Comparison of ENCODE assay signal across 12 cellular contexts in the genomic region with DNA sequence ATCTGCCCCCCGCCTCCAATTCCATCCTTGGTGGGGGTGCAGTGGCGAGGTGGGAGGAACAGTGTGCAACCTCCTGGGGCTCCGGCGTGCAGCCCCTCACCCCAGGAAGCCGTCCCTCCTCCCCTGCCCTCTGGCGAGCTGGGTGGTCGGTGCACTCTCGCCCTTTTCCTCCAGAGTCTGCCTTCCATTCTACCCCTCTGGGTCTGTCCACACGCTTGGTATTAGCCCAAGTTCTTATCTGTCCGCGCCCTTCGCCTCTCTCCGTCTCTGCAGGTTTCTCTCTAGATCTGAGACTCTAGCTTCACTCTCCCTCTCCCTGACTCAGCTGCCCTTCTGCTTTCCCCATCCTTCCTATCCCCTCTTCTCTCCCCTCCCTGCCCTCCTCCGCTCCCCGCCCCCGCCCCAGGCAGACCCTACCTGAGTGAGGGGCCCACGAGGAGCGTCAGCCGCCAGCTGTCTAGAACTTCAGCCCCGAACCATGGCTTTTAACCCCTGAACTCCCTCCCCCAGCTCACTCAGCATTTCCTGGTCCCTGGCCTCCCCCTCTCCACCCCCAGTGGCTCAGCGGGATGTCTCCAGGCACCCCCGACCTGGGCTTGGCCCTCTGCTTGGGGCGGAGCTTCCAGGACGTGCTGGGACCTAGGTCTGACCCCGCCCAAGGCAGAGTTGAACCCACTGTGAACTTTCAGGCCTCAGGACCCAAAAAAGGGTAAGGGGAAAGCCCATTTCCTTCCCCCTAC. TPM values are rescaled to one million over a fixed set of nuclear protein-coding genes. Genes with fewer than 3 reads are reported as not detected.
DNase-seq lines count a peak whose midpoint lies in the region; ATAC-seq and TF ChIP-seq lines count a peak whose summit lies in the region.
"Had no signal": no experiment of that assay in that cellular context is flagged by ENCODE, and none has a peak within 500 bp of the region (broad histone marks: within the 10 kb centered on the region; RNA-seq: fewer than 3 reads in every experiment).

No MANE protein-coding gene starts in this region.

- H3K9me3 ChIP-seq in BLaER1 (no peaks in the 10 kb centered on the region), neural progenitor cell (ENCODE audit: low read depth) (no peaks in the 10 kb centered on the region)
- H3K9me3 ChIP-seq: right lobe of liver had no signal

- DNase-seq in Jurkat, Clone E6-1 (ENCODE audit: low read depth, low spot score) = no peak
- DNase-seq in fibroblast of the aortic adventitia (ENCODE audit: low read depth) (no peak), neural progenitor cell (ENCODE audit: low spot score) (no peak), kidney tubule cell (ENCODE audit: low spot score) (no peak)
- DNase-seq: activated CD4-positive, alpha-beta memory T cell treated with anti-CD3 and anti-CD28 coated beads, Interleukin-2, amount 10 ng/mL, durations not matched to agents 7 days and 5 days; erythroblast; NCI-H1417 treated with DMSO at 0.1 percent for 48 hours had no signal

- H3K79me2 ChIP-seq in neural progenitor cell (ENCODE audit: low read depth) = no peaks in the 10 kb centered on the region

- no peak overlapping the region for H2AFZ ChIP-seq in neural progenitor cell (replicated peaks)

- H3K4me3 ChIP-seq in BLaER1 (peak overlapping the region; percentile 55), fibroblast of the aortic adventitia (ENCODE audit: low read depth, low read length) (peak overlapping the region; percentile 28), neural progenitor cell (peak overlapping the region; percentile 37)
- peak overlapping the region; percentile 39 for H3K4me3 ChIP-seq in Jurkat, Clone E6-1 (ENCODE audit: low read length)
- H3K4me3 ChIP-seq: right lobe of liver had no signal

- no peaks in the 10 kb centered on the region for H3K36me3 Mint-ChIP-seq in neural progenitor cell

- H3K9ac ChIP-seq in BLaER1 = no peak overlapping the region
- no peak overlapping the region for H3K9ac ChIP-seq in neural progenitor cell

- H3K27me3 ChIP-seq in BLaER1 = no peaks in the 10 kb centered on the region
- H3K27me3 ChIP-seq in neural progenitor cell = peaks cover 29% of the 10 kb centered on the region

- peaks cover 20% of the 10 kb centered on the region for H3K27me3 Mint-ChIP-seq in neural progenitor cell (ENCODE audit: insufficient read depth, low read depth)

- peak overlapping the region; percentile 75 for H3K4me3 Mint-ChIP-seq in neural progenitor cell
- H3K4me3 Mint-ChIP-seq: activated CD4-positive, alpha-beta memory T cell treated with anti-CD3 and anti-CD28 coated beads, Interleukin-2, amount 10 ng/mL, durations not matched to agents 7 days and 5 days had no signal

- H3K9me3 Mint-ChIP-seq in neural progenitor cell = peaks cover 6% of the 10 kb centered on the region
- H3K9me3 Mint-ChIP-seq: activated CD4-positive, alpha-beta memory T cell treated with anti-CD3 and anti-CD28 coated beads, Interleukin-2, amount 10 ng/mL, durations not matched to agents 7 days and 5 days had no signal

- TF ChIP-seq CTCF in fibroblast of the aortic adventitia (IDR thresholded peaks at IDR 0.05; ENCODE audit: insufficient read depth, low read length) (no peak), neural progenitor cell (IDR thresholded peaks at IDR 0.05) (no peak)

- H3K27ac ChIP-seq in BLaER1 (no peak overlapping the region), neural progenitor cell (no peak overlapping the region)
- H3K27ac ChIP-seq: right lobe of liver had no signal

- no peaks in the 10 kb centered on the region for H3F3A ChIP-seq in neural progenitor cell (ENCODE audit: low read depth)

- peaks cover 2% of the 10 kb centered on the region for H3K4me1 Mint-ChIP-seq in neural progenitor cell
- H3K4me1 Mint-ChIP-seq: activated CD4-positive, alpha-beta memory T cell treated with anti-CD3 and anti-CD28 coated beads, Interleukin-2, amount 10 ng/mL, durations not matched to agents 7 days and 5 days had no signal

- H4K20me1 ChIP-seq in BLaER1 (no peaks in the 10 kb centered on the region), neural progenitor cell (ENCODE audit: low read depth) (no peaks in the 10 kb centered on the region)

- H3K4me1 ChIP-seq in BLaER1 (no peaks in the 10 kb centered on the region), neural progenitor cell (no peaks in the 10 kb centered on the region)
- H3K4me1 ChIP-seq: right lobe of liver had no signal

- H3K27ac Mint-ChIP-seq in neural progenitor cell = no peak overlapping the region
- H3K27ac Mint-ChIP-seq: activated CD4-positive, alpha-beta memory T cell treated with anti-CD3 and anti-CD28 coated beads, Interleukin-2, amount 10 ng/mL, durations not matched to agents 7 days and 5 days had no signal

- peak overlapping the region; percentile 55 for H3K4me2 ChIP-seq in BLaER1
- H3K4me2 ChIP-seq in neural progenitor cell = peak overlapping the region; percentile 71

- ATAC-seq in HG03342 (IDR thresholded peaks at IDR 0.05; ENCODE audit: unreplicated experiment) = no peak
- no peak for ATAC-seq in GM21447 (IDR thresholded peaks at IDR 0.05; ENCODE audit: unreplicated experiment)
- ATAC-seq in GM21515 (IDR thresholded peaks at IDR 0.05; ENCODE audit: unreplicated experiment) = no peak

- H3K36me3 ChIP-seq in BLaER1 = no peaks in the 10 kb centered on the region
- H3K36me3 ChIP-seq in neural progenitor cell = no peaks in the 10 kb centered on the region
- H3K36me3 ChIP-seq: right lobe of liver had no signal

RNA-seq across cellular contexts. Expression of gene KLK13, which starts 0.5 kb away (rescaled TPM):
- not detected for polyA plus RNA-seq in Jurkat, Clone E6-1 (2012; ENCODE audit: insufficient read depth, insufficient read length)
- total RNA-seq in fibroblast of the aortic adventitia (ENCODE audit: low replicate concordance) = not detected in 2 replicates
- total RNA-seq in neural progenitor cell (ENCODE audit: low replicate concordance) = not detected in 2 replicates
- total RNA-seq: activated CD4-positive, alpha-beta memory T cell treated with anti-CD3 and anti-CD28 coated beads, Interleukin-2, amount 10 ng/mL, durations not matched to agents 7 days and 5 days; right lobe of liver had no signal

RNA-seq across cellular contexts. Expression of gene KLK14, which starts 17.3 kb away (rescaled TPM):
- not detected for polyA plus RNA-seq in Jurkat, Clone E6-1 (2012; ENCODE audit: insufficient read depth, insufficient read length)
- total RNA-seq in fibroblast of the aortic adventitia (ENCODE audit: low replicate concordance) (not detected in 2 replicates), neural progenitor cell (ENCODE audit: low replicate concordance) (not detected in 2 replicates)

RNA-seq across cellular contexts. Expression of gene KLK12, which starts 30.6 kb away (rescaled TPM):
- not detected for polyA plus RNA-seq in Jurkat, Clone E6-1 (2012; ENCODE audit: insufficient read depth, insufficient read length)
- total RNA-seq in fibroblast of the aortic adventitia (ENCODE audit: low replicate concordance) (not detected in 2 replicates), neural progenitor cell (ENCODE audit: low replicate concordance) (not detected in 2 replicates)
- total RNA-seq: activated CD4-positive, alpha-beta memory T cell treated with anti-CD3 and anti-CD28 coated beads, Interleukin-2, amount 10 ng/mL, durations not matched to agents 7 days and 5 days; right lobe of liver had no signal

RNA-seq across cellular contexts. Expression of gene KLK11, which starts 39.0 kb away (rescaled TPM):
- not detected for polyA plus RNA-seq in Jurkat, Clone E6-1 (2012; ENCODE audit: insufficient read depth, insufficient read length)
- not detected in 2 replicates for total RNA-seq in fibroblast of the aortic adventitia (ENCODE audit: low replicate concordance)
- not detected in 2 replicates for total RNA-seq in neural progenitor cell (ENCODE audit: low replicate concordance)
- total RNA-seq: activated CD4-positive, alpha-beta memory T cell treated with anti-CD3 and anti-CD28 coated beads, Interleukin-2, amount 10 ng/mL, durations not matched to agents 7 days and 5 days; right lobe of liver had no signal

RNA-seq across cellular contexts. Expression of gene CTU1, which starts 42.8 kb away (rescaled TPM):
- polyA plus RNA-seq in Jurkat, Clone E6-1 (2012; ENCODE audit: insufficient read depth, insufficient read length) = 5.1 TPM
- total RNA-seq in fibroblast of the aortic adventitia (ENCODE audit: low replicate concordance) (3.2 and 6.4 TPM in 2 replicates), neural progenitor cell (ENCODE audit: low replicate concordance) (0.24 and 5.6 TPM in 2 replicates)
